In the genomic region with DNA sequence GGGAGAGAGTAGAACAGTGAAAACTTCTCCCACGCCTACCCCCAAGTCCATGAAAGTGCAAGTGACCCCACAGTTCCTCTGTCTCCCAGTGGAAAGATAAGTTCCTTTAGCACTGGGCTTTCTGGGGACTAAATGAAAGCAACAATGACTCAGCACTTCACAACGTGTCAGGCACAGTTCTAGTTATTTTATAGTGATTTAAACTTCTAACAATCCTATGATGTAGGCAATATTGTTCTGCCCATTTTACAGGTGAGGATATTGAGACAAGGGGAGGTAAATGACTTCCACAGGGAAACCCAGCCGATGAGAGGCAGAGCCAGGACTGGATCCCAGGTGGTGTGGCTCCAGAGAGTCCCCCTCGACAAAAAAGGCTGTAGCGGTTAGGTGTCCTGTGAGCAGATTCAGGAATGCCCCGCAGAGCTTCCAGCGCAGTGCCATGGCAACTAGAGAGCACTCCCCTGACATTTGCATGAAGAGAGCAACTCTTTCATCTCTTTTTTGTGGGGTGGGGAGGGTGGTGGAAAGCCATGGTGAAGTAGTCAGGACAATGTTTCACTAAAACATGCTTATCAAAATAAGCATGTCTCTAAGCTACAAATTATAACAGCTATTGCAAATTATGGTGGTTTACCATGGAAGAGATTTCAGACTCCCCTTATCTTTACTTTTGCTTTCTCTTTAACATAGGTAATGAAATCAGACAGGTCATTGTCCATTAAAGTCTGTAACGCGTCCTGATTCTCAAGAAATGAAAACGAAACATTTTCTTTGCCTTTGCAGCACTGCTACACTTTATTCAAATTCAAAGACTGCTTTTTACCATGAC, we compare ENCODE assay signal across 16 cellular contexts.
A peak's percentile ranks its signal among the peaks of the same experiment; 100 is the strongest.
DNase-seq lines count a peak whose midpoint lies in the region; ATAC-seq, FAIRE-seq and TF ChIP-seq lines count a peak whose summit lies in the region.
"Had no signal": no experiment of that assay in that cellular context is flagged by ENCODE, and none has a peak within 500 bp of the region (broad histone marks: within the 10 kb centered on the region; RNA-seq: fewer than 3 reads in every experiment).

No MANE protein-coding gene starts in this region.

- WGBS in mesendoderm (ENCODE audit: extremely low coverage, insufficient coverage, low lambda C conversion rate), result no CpG with 5 or more reads among the region's 10 CpGs

- H3K4me1 Mint-ChIP-seq in osteocyte (ENCODE audit: unreplicated experiment), result peaks cover 7% of the 10 kb centered on the region
- H3K4me1 Mint-ChIP-seq: naive thymus-derived CD8-positive, alpha-beta T cell had no signal

- no peak overlapping the region for H3K4me2 ChIP-seq in mesendoderm (ENCODE audit: low read length)
- H3K4me2 ChIP-seq: smooth muscle cell had no signal

- no peak overlapping the region for H2AK5ac ChIP-seq in mesendoderm (ENCODE audit: low read length)

- no peak overlapping the region for H3K27ac ChIP-seq in mesendoderm (ENCODE audit: low read depth, low read length)
- H3K27ac ChIP-seq: SJSA1, testis had no signal

- H3K23ac ChIP-seq in mesendoderm (ENCODE audit: low read length), result no peak overlapping the region

- no peak overlapping the region for H2BK120ac ChIP-seq in mesendoderm (ENCODE audit: low read depth, low read length)

- DNase-seq in LoVo (ENCODE audit: low spot score) (peak; percentile 8), epithelial cell of proximal tubule (ENCODE audit: low read depth) (no peak), mesendoderm (peak; percentile 78), H54 (ENCODE audit: insufficient read length, low spot score) (no peak), Right ventricle myocardium inferior (ENCODE audit: missing footprints) (no peak), osteocyte (ENCODE audit: extremely low spot score, unreplicated experiment) (no peak)
- DNase-seq: activated CD4-positive, alpha-beta T cell treated with anti-CD3 and anti-CD28 coated beads for 4 hours; foreskin melanocyte; naive thymus-derived CD8-positive, alpha-beta T cell; NCI-H2081; testis had no signal

- no peak overlapping the region for H3K9ac ChIP-seq in mesendoderm (ENCODE audit: low read length)

- no peak overlapping the region for H3K18ac ChIP-seq in mesendoderm (ENCODE audit: low read length)

- H3K27me3 ChIP-seq in mesendoderm (ENCODE audit: insufficient read depth, low read length, poor library complexity), result no peaks in the 10 kb centered on the region
- H3K27me3 ChIP-seq: SJSA1, testis had no signal

- H3K4me1 ChIP-seq in mesendoderm (ENCODE audit: control insufficient read depth, low read depth, low read length), result peaks cover 9% of the 10 kb centered on the region
- H3K4me1 ChIP-seq: testis had no signal

- H3K9me3 Mint-ChIP-seq in osteocyte (ENCODE audit: unreplicated experiment), result no peaks in the 10 kb centered on the region

- H2BK15ac ChIP-seq in mesendoderm (replicated peaks; ENCODE audit: low read depth), result no peak overlapping the region

- no peaks in the 10 kb centered on the region for H3K79me1 ChIP-seq in mesendoderm (ENCODE audit: low read length)

- H3K4me3 ChIP-seq in epithelial cell of proximal tubule (ENCODE audit: low read depth, low read length), result peak overlapping the region; percentile 30
- no peak overlapping the region for H3K4me3 ChIP-seq in mesendoderm (ENCODE audit: low read length)
- H3K4me3 ChIP-seq: SJSA1, smooth muscle cell, testis had no signal

- ATAC-seq in GM18870 (IDR thresholded peaks at IDR 0.05; ENCODE audit: unreplicated experiment), result peak; percentile 53
- no peak for ATAC-seq in Right ventricle myocardium inferior
- ATAC-seq in GM19452 (IDR thresholded peaks at IDR 0.05; ENCODE audit: unreplicated experiment), result no peak
- ATAC-seq: naive thymus-derived CD8-positive, alpha-beta T cell had no signal

- TF ChIP-seq POLR2A in H54 (IDR thresholded peaks at IDR 0.05; ENCODE audit: low read depth, low read length), result no peak

- no peaks in the 10 kb centered on the region for H3K79me2 ChIP-seq in mesendoderm (ENCODE audit: control insufficient read depth, insufficient read depth, low read length)

- H3K4ac ChIP-seq in mesendoderm (ENCODE audit: low read depth, low read length), result no peak overlapping the region

- H3K36me3 ChIP-seq in mesendoderm (ENCODE audit: control insufficient read depth, insufficient read depth, low read length), result no peaks in the 10 kb centered on the region
- H3K36me3 ChIP-seq: SJSA1 had no signal

- no peak overlapping the region for H3K56ac ChIP-seq in mesendoderm (ENCODE audit: low read length)

- H3K36me3 Mint-ChIP-seq in osteocyte (ENCODE audit: unreplicated experiment), result peaks cover 19% of the 10 kb centered on the region
- H3K36me3 Mint-ChIP-seq: naive thymus-derived CD8-positive, alpha-beta T cell had no signal

- no peak overlapping the region for H3K4me3 Mint-ChIP-seq in osteocyte (ENCODE audit: unreplicated experiment)
- H3K4me3 Mint-ChIP-seq: naive thymus-derived CD8-positive, alpha-beta T cell had no signal

- TF ChIP-seq CTCF in epithelial cell of proximal tubule (conservative IDR thresholded peaks at IDR 0.05; ENCODE audit: low read depth, low read length), result no peak
- TF ChIP-seq CTCF in osteocyte (IDR thresholded peaks at IDR 0.05), result no peak

- H2BK5ac ChIP-seq in mesendoderm (ENCODE audit: low read length), result no peak overlapping the region

- H3K27ac Mint-ChIP-seq in osteocyte (ENCODE audit: unreplicated experiment), result no peak overlapping the region
- H3K27ac Mint-ChIP-seq: naive thymus-derived CD8-positive, alpha-beta T cell had no signal

- intact Hi-C loops in Right ventricle myocardium inferior (cut with DNase I), result no loop called here

- no peak overlapping the region for H4K8ac ChIP-seq in mesendoderm (ENCODE audit: low read depth, low read length)

- no peaks in the 10 kb centered on the region for H3K27me3 Mint-ChIP-seq in osteocyte (ENCODE audit: unreplicated experiment)

- H4K5ac ChIP-seq in mesendoderm (ENCODE audit: low read length), result no peak overlapping the region

- FAIRE-seq in H54 (lab: Jason Lieb, UNC), result no peak
- FAIRE-seq: D721Med had no signal

Comparison
In these comparisons a context has a peak if more than half of its experiments do, and no peak if none do; other contexts are left out.
1. DNase-seq: peak in LoVo (single experiment) and mesendoderm (single experiment); none in epithelial cell of proximal tubule (single experiment), H54 (single experiment), Right ventricle myocardium inferior (single experiment) and osteocyte (single experiment).